In the genomic region with DNA sequence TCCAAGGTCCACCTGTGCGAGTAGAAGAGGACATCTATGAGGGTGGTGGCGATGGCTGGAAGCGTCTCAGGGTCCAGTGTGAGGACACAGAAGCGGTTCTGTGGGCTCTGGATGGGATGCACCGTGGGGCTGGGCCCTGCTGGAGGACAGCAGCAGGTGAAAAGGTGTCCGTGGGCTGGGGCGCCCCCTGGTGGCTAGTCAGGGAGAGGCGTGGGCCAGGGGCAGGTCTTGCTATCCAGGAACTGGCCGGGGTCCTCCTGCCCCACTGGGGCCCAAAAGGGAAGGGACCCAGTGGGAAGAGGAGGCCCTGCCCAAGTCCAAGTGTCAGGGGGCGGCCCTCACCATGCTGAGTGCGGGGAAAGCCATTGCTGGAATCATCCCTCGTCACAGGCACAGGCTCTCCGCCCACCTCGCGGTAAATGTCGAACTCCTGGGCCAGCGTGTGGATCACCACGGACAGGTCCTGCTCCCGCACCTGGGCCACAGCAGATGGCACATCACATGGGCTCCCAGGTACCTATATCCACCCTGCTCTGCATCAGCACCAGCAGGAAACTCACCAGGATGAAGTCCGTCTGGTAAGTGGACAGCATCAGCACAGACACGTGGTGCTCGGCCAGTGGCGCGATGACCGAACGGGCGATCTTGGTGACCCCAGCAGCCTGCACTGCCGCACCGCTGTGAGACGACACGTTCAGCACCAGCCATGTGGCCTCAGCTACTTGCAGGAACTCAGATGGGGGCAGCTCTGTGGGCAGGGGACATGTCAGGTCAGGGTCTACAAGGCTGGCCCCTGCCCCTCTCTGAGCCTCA, we compare ENCODE assay signal across 8 cellular contexts. TPM values are rescaled to one million over a fixed set of nuclear protein-coding genes. Genes with fewer than 3 reads are reported as not detected.
DNase-seq lines count a peak whose midpoint lies in the region; ATAC-seq and TF ChIP-seq lines count a peak whose summit lies in the region.

No MANE protein-coding gene starts in this region.

- no peaks in the 10 kb centered on the region for H4K20me1 ChIP-seq in neural cell (ENCODE audit: insufficient read depth)

- H3K27me3 Mint-ChIP-seq in activated CD8-positive, alpha-beta T cell treated with anti-CD3 and anti-CD28 coated beads, Interleukin-2, amount 10 ng/mL, durations not matched to agents 7 days and 5 days (ENCODE audit: low read depth), result no peaks in the 10 kb centered on the region
- no peaks in the 10 kb centered on the region for H3K27me3 Mint-ChIP-seq in endodermal cell (ENCODE audit: insufficient read depth)

- CTCF ChIA-PET in activated CD8-positive, alpha-beta T cell treated with anti-CD3 and anti-CD28 coated beads, Interleukin-2, amount 10 ng/mL, durations not matched to agents 7 days and 5 days (lab: Charles Lee), result interaction anchor here (0.7 to 7.0 kb wide), 50 partner anchors 9 to 258 kb away, joined by 3 to 346 read pairs (median 6); partner anchors contain the start of genes CCDC157, MTFP1, RNF215 and SEC14L2

- no peaks in the 10 kb centered on the region for H3F3A ChIP-seq in neural cell (ENCODE audit: insufficient read depth, low read length, poor library complexity, severe bottlenecking)

- no peaks in the 10 kb centered on the region for H3K9me3 Mint-ChIP-seq in activated CD8-positive, alpha-beta T cell treated with anti-CD3 and anti-CD28 coated beads, Interleukin-2, amount 10 ng/mL, durations not matched to agents 7 days and 5 days (ENCODE audit: insufficient read depth)
- no peaks in the 10 kb centered on the region for H3K9me3 Mint-ChIP-seq in endodermal cell

- peak; percentile 9 for DNase-seq in NCI-H510A treated with DMSO at 0.1 percent for 48 hours (lab: John Stamatoyannopoulos, UW)
- no peak for DNase-seq in NCI-H510A (lab: John Stamatoyannopoulos, UW)
- DNase-seq in NCI-H526 treated with DMSO at 0.1 percent for 48 hours (lab: John Stamatoyannopoulos, UW), result peak; percentile 11
- DNase-seq in activated CD8-positive, alpha-beta T cell treated with anti-CD3 and anti-CD28 coated beads, Interleukin-2, amount 10 ng/mL, durations not matched to agents 7 days and 5 days, result peak; percentile 92
- peak; percentile 97 for DNase-seq in endodermal cell
- DNase-seq in substantia nigra (lab: John Stamatoyannopoulos, UW), result peak in 33 of 49 donors; percentile 9 to 70 (median 40)

- no peak for TF ChIP-seq EP300 in neural cell (conservative IDR thresholded peaks at IDR 0.05; ENCODE audit: poor library complexity, severe bottlenecking)

- H3K27me3 ChIP-seq in endodermal cell (ENCODE audit: control insufficient read depth, insufficient read depth, low read length, poor library complexity, severe bottlenecking) (no peaks in the 10 kb centered on the region), neural cell (ENCODE audit: insufficient read depth, low read depth, low read length) (no peaks in the 10 kb centered on the region)

- no peaks in the 10 kb centered on the region for H3K79me2 ChIP-seq in neural cell (replicated peaks; ENCODE audit: insufficient read depth, low read length)

- peak; percentile 48 for TF ChIP-seq RAD21 in neural cell (conservative IDR thresholded peaks at IDR 0.05)

- H3K4me3 ChIP-seq in endodermal cell (ENCODE audit: low read length) (no peak overlapping the region), neural cell (ENCODE audit: low read length) (no peak overlapping the region)

- no peak overlapping the region for H3K4me3 Mint-ChIP-seq in activated CD8-positive, alpha-beta T cell treated with anti-CD3 and anti-CD28 coated beads, Interleukin-2, amount 10 ng/mL, durations not matched to agents 7 days and 5 days
- no peak overlapping the region for H3K4me3 Mint-ChIP-seq in endodermal cell

- no peak overlapping the region for H3K4me2 ChIP-seq in neural cell (ENCODE audit: low read length)

- H3K36me3 Mint-ChIP-seq in activated CD8-positive, alpha-beta T cell treated with anti-CD3 and anti-CD28 coated beads, Interleukin-2, amount 10 ng/mL, durations not matched to agents 7 days and 5 days (ENCODE audit: low read depth), result peaks cover 26% of the 10 kb centered on the region
- peaks cover 1% of the 10 kb centered on the region for H3K36me3 Mint-ChIP-seq in endodermal cell (ENCODE audit: low read depth)

- H2AFZ ChIP-seq in neural cell (ENCODE audit: low read depth, low read length), result no peak overlapping the region

- ATAC-seq in activated CD8-positive, alpha-beta T cell treated with anti-CD3 and anti-CD28 coated beads, Interleukin-2, amount 10 ng/mL, durations not matched to agents 7 days and 5 days, result peak; percentile 34
- ATAC-seq in GM19328 (IDR thresholded peaks at IDR 0.05; ENCODE audit: unreplicated experiment), result no peak

- H3K9me3 ChIP-seq in endodermal cell (ENCODE audit: control insufficient read depth, low read length) (no peaks in the 10 kb centered on the region), neural cell (ENCODE audit: low read length) (no peaks in the 10 kb centered on the region)

- H3K9ac ChIP-seq in endodermal cell (ENCODE audit: extremely low read depth, low read length, poor library complexity, severe bottlenecking), result no peak overlapping the region
- no peak overlapping the region for H3K9ac ChIP-seq in neural cell (ENCODE audit: low read length)

- H3K36me3 ChIP-seq in endodermal cell (ENCODE audit: control insufficient read depth, insufficient read depth, low read length) (peaks cover 7% of the 10 kb centered on the region), neural cell (ENCODE audit: insufficient read depth, low read length) (no peaks in the 10 kb centered on the region)

- peaks cover 81% of the 10 kb centered on the region for H3K4me1 Mint-ChIP-seq in activated CD8-positive, alpha-beta T cell treated with anti-CD3 and anti-CD28 coated beads, Interleukin-2, amount 10 ng/mL, durations not matched to agents 7 days and 5 days (ENCODE audit: low read depth)
- peaks cover 10% of the 10 kb centered on the region for H3K4me1 Mint-ChIP-seq in endodermal cell

- TF ChIP-seq CTCF in endodermal cell (conservative IDR thresholded peaks at IDR 0.05) (peak; percentile 97), neural cell (IDR thresholded peaks at IDR 0.05; ENCODE audit: poor library complexity, severe bottlenecking) (peak; percentile 61)

- POLR2A ChIA-PET in activated CD8-positive, alpha-beta T cell treated with anti-CD3 and anti-CD28 coated beads, Interleukin-2, amount 10 ng/mL, durations not matched to agents 7 days and 5 days (lab: Charles Lee), result interaction anchor here (1.0 to 10.2 kb wide), 9 partner anchors 17 to 179 kb away, joined by 3 to 117 read pairs (median 13); partner anchors contain the start of genes RNF215 and TBC1D10A

- H3K27ac ChIP-seq in endodermal cell (ENCODE audit: low read depth, low read length) (no peak overlapping the region), neural cell (ENCODE audit: low read length) (no peak overlapping the region), substantia nigra (ENCODE audit: low read depth, low read length, poor library complexity, severe bottlenecking) (no peak overlapping the region)

- peaks cover 10% of the 10 kb centered on the region for H3K4me1 ChIP-seq in endodermal cell (ENCODE audit: control insufficient read depth, insufficient read depth, low read length)

- no peaks in the 10 kb centered on the region for H3K9me2 ChIP-seq in neural cell (ENCODE audit: insufficient read depth, low read length)

- peak overlapping the region; percentile 75 for H3K27ac Mint-ChIP-seq in activated CD8-positive, alpha-beta T cell treated with anti-CD3 and anti-CD28 coated beads, Interleukin-2, amount 10 ng/mL, durations not matched to agents 7 days and 5 days
- no peak overlapping the region for H3K27ac Mint-ChIP-seq in endodermal cell

- WGBS in endodermal cell (ENCODE audit: insufficient coverage in 1 of 2, insufficient read length in 1 of 2), 2 experiments, result 70 to 77% methylated on average over 22 to 31 of the region's 31 CpGs

TF ChIP-seq in neural cell, 6 proteins besides CTCF, POLR2A, EP300 and RAD21:
- TF ChIP-seq SMC3 (conservative IDR thresholded peaks at IDR 0.05; ENCODE audit: poor library complexity), result peak; percentile 28
- TF ChIP-seq TAF1 (IDR thresholded peaks at IDR 0.05; ENCODE audit: low read depth), result no peak

RNA-seq across cellular contexts. Expression of gene CASTOR1, which starts 2.3 kb away (rescaled TPM):
- total RNA-seq in activated CD8-positive, alpha-beta T cell treated with anti-CD3 and anti-CD28 coated beads, Interleukin-2, amount 10 ng/mL, durations not matched to agents 7 days and 5 days, result 10 to 100 TPM; 24.5 to 25.4 TPM
- total RNA-seq in endodermal cell, result 10 to 100 TPM; 19.2 to 19.5 TPM
- polyA plus RNA-seq in endodermal cell (2013, experiment 1 of 2), result 8.4 TPM
- polyA plus RNA-seq in endodermal cell (2013, experiment 2 of 2), result 10.1 TPM
- polyA plus RNA-seq in neural cell, result 2.2 and 8.5 TPM in 2 replicates
- polyA minus RNA-seq in neural cell, result 0.81 TPM in 1 of 2 replicates, not detected in the other

RNA-seq across cellular contexts. Expression of gene OSM, which starts 20.4 kb away (rescaled TPM):
- total RNA-seq in activated CD8-positive, alpha-beta T cell treated with anti-CD3 and anti-CD28 coated beads, Interleukin-2, amount 10 ng/mL, durations not matched to agents 7 days and 5 days, result 100 to 1,000 TPM; 135 to 140 TPM
- not detected for total RNA-seq in endodermal cell
- polyA plus RNA-seq in endodermal cell (2013, experiment 1 of 2), result not detected
- not detected for polyA plus RNA-seq in endodermal cell (2013, experiment 2 of 2)
- not detected in 2 replicates for polyA plus RNA-seq in neural cell
- polyA minus RNA-seq in neural cell, result not detected in 2 replicates

RNA-seq across cellular contexts. Expression of gene TBC1D10A, which starts 39.7 kb away (rescaled TPM):
- total RNA-seq in activated CD8-positive, alpha-beta T cell treated with anti-CD3 and anti-CD28 coated beads, Interleukin-2, amount 10 ng/mL, durations not matched to agents 7 days and 5 days, result 10 to 100 TPM; 47.6 to 49.2 TPM
- 10 to 100 TPM; 12.1 to 13.7 TPM for total RNA-seq in endodermal cell
- 7.3 TPM for polyA plus RNA-seq in endodermal cell (2013, experiment 1 of 2)
- polyA plus RNA-seq in endodermal cell (2013, experiment 2 of 2), result 6.9 TPM
- polyA plus RNA-seq in neural cell, result 11.9 and 22.0 TPM in 2 replicates
- 8.8 and 10.5 TPM in 2 replicates for polyA minus RNA-seq in neural cell

RNA-seq across cellular contexts. Expression of gene LIF, which starts 40.5 kb away (rescaled TPM):
- total RNA-seq in activated CD8-positive, alpha-beta T cell treated with anti-CD3 and anti-CD28 coated beads, Interleukin-2, amount 10 ng/mL, durations not matched to agents 7 days and 5 days, result 100 to 1,000 TPM; 532 to 569 TPM
- total RNA-seq in endodermal cell, result under 1 TPM; 0.31 to 0.77 TPM
- polyA plus RNA-seq in endodermal cell (2013, experiment 1 of 2), result 0.78 TPM
- polyA plus RNA-seq in endodermal cell (2013, experiment 2 of 2), result 0.87 TPM
- polyA plus RNA-seq in neural cell, result 0.05 TPM in 1 of 2 replicates, not detected in the other
- polyA minus RNA-seq in neural cell, result 0.12 and 0.24 TPM in 2 replicates

Comparison
In these comparisons a context has a peak if more than half of its experiments do, and no peak if none do; other contexts are left out.
1. RNA of gene OSM, which starts 20.4 kb away (total RNA-seq): 135 to 140 TPM in activated CD8-positive, alpha-beta T cell treated with anti-CD3 and anti-CD28 coated beads, Interleukin-2, amount 10 ng/mL, durations not matched to agents 7 days and 5 days; not detected in endodermal cell; every median in the first group is over 100 times any median in the second.